In genomic region chr1:39387452-39387851, GRCh38 we compare ENCODE assay signal across 9 cellular contexts.
A peak's percentile ranks its signal among the peaks of the same experiment; 100 is the strongest.
DNase-seq lines count a peak whose midpoint lies in the region; ATAC-seq, FAIRE-seq and TF ChIP-seq lines count a peak whose summit lies in the region.
"Had no signal": no experiment of that assay in that cellular context is flagged by ENCODE, and none has a peak within 500 bp of the region (broad histone marks: within the 10 kb centered on the region; RNA-seq: fewer than 3 reads in every experiment).

No MANE protein-coding gene starts in this region.

- H3K27ac Mint-ChIP-seq in astrocyte (ENCODE audit: unreplicated experiment): peak overlapping the region; percentile 77

- no peaks in the 10 kb centered on the region for H3K9me3 Mint-ChIP-seq in astrocyte (ENCODE audit: unreplicated experiment)

- H3K36me3 Mint-ChIP-seq in astrocyte (ENCODE audit: low read depth, unreplicated experiment): peaks cover 33% of the 10 kb centered on the region

- H4K20me1 ChIP-seq in astrocyte (ENCODE audit: insufficient read depth, low read length): peaks cover 4% of the 10 kb centered on the region

- H3K4me3 ChIP-seq in AG09309 (ENCODE audit: control insufficient read depth, low read depth, low read length) (no peak overlapping the region), astrocyte (ENCODE audit: insufficient read depth, low read depth, low read length) (no peak overlapping the region), left lung (no peak overlapping the region)

- peaks cover 38% of the 10 kb centered on the region for H3K4me1 ChIP-seq in astrocyte (ENCODE audit: insufficient read depth, low read length)
- peaks cover 11 to 48% of the 10 kb centered on the region in 2 donors for H3K4me1 ChIP-seq in left lung

- H3K9me3 ChIP-seq in astrocyte (ENCODE audit: insufficient read depth, low read depth, low read length) (no peaks in the 10 kb centered on the region), left lung (no peaks in the 10 kb centered on the region)

- H3K27me3 ChIP-seq in astrocyte (ENCODE audit: insufficient read depth, low read length): no peaks in the 10 kb centered on the region
- no peaks in the 10 kb centered on the region for H3K27me3 ChIP-seq in left lung

- peak overlapping the region; percentile 47 for H3K4me3 Mint-ChIP-seq in astrocyte (ENCODE audit: unreplicated experiment)

- peaks cover 33% of the 10 kb centered on the region for H3K79me2 ChIP-seq in astrocyte (ENCODE audit: insufficient read depth, low read length)

- no peaks in the 10 kb centered on the region for H3K27me3 Mint-ChIP-seq in astrocyte (ENCODE audit: low read depth, unreplicated experiment)

- H2AFZ ChIP-seq in astrocyte (ENCODE audit: low read depth, low read length): no peak overlapping the region

- H3K27ac ChIP-seq in astrocyte (ENCODE audit: low read depth, low read length) (peak overlapping the region; percentile 48), left lung (no peak overlapping the region)

- H3K4me2 ChIP-seq in astrocyte (ENCODE audit: low read length): peak overlapping the region; percentile 40

- ATAC-seq in left lung: peak; percentile 44
- no peak for ATAC-seq in GM21723 (IDR thresholded peaks at IDR 0.05; ENCODE audit: unreplicated experiment)
- no peak for ATAC-seq in HG03521 (IDR thresholded peaks at IDR 0.05; ENCODE audit: unreplicated experiment)

- peak; percentile 77 for DNase-seq in AG09309 (ENCODE audit: low read depth)
- DNase-seq in HPDE6-E6E7 (ENCODE audit: extremely low spot score): peak; percentile 44
- DNase-seq in astrocyte (ENCODE audit: low read depth): peak; percentile 86
- no peak for DNase-seq in left lung
- DNase-seq in NCI-H1694 treated with DMSO at 0.1 percent for 48 hours (lab: John Stamatoyannopoulos, UW): no peak
- DNase-seq in D721Med (ENCODE audit: insufficient read length, low spot score): no peak
- DNase-seq: glutamatergic neuron had no signal

- peaks cover 49% of the 10 kb centered on the region for H3K4me1 Mint-ChIP-seq in astrocyte (ENCODE audit: low read depth, unreplicated experiment)

- FAIRE-seq in astrocyte (lab: Jason Lieb, UNC) (peak; percentile 84), D721Med (lab: Jason Lieb, UNC) (no peak)

- no peak overlapping the region for H3K9ac ChIP-seq in astrocyte (ENCODE audit: low read length)

- intact Hi-C loops in left lung (cut with DNase I): no loop called here

- TF ChIP-seq CTCF in AG09309 (IDR thresholded peaks at IDR 0.05; ENCODE audit: control insufficient read depth, insufficient read depth, low read depth, low read length, missing control alignments) (peak; percentile 40), astrocyte (IDR thresholded peaks at IDR 0.05; ENCODE audit: insufficient read depth, low read depth, low read length) (peak; percentile 41), left lung (IDR thresholded peaks at IDR 0.05) (no peak), D721Med (IDR thresholded peaks at IDR 0.05; ENCODE audit: insufficient read depth, missing control alignments) (no peak)

- H3K36me3 ChIP-seq in astrocyte (ENCODE audit: insufficient read depth, low read length) (peaks cover 42% of the 10 kb centered on the region), left lung (peaks cover 0 to 80% of the 10 kb centered on the region in 2 donors)

Comparison
In these comparisons a context has a peak if more than half of its experiments do, and no peak if none do; other contexts are left out.
1. DNase-seq: peak in AG09309 (single experiment), HPDE6-E6E7 (single experiment) and astrocyte (single experiment); none in left lung (0 of 2), NCI-H1694 treated with DMSO at 0.1 percent for 48 hours (single experiment) and D721Med (single experiment).
2. CTCF ChIP-seq: peak in AG09309 (single experiment) and astrocyte (single experiment); none in left lung (0 of 2) and D721Med (single experiment).